ENCODE assay signal across 1 cellular context in genomic region chr6:167846997-167847606, GRCh38.
A peak's percentile ranks its signal among the peaks of the same experiment; 100 is the strongest.
TF ChIP-seq lines count a peak whose summit lies in the region.

No MANE protein-coding gene starts in this region.

TF ChIP-seq in K562, 482 proteins besides CTCF, POLR2A, EP300 and RAD21 (continued from another document and continues in another):
- 0 out of 4 replicates have a peak, but pooled peaks of 1 of the 2 experiments have one; percentile 51 for TF ChIP-seq HDAC1 (IDR thresholded peaks at IDR 0.05)
- no peak for TF ChIP-seq ZNF398 (CRISPR knock-in tag; IDR thresholded peaks at IDR 0.05)
- TF ChIP-seq ZBTB17 (CRISPR knock-in tag; IDR thresholded peaks at IDR 0.05) = peak; percentile 53; the same call in 1 of the 2 replicates
- no peak for TF ChIP-seq E2F1 (CRISPR knock-in tag; IDR thresholded peaks at IDR 0.05)
- no peak for TF ChIP-seq YBX1 (IDR thresholded peaks at IDR 0.05)
- no peak for TF ChIP-seq POLR3A (IDR thresholded peaks at IDR 0.05; ENCODE audit: borderline replicate concordance, extremely low read depth, insufficient read depth, insufficient read length)
- TF ChIP-seq, protein P1, sequence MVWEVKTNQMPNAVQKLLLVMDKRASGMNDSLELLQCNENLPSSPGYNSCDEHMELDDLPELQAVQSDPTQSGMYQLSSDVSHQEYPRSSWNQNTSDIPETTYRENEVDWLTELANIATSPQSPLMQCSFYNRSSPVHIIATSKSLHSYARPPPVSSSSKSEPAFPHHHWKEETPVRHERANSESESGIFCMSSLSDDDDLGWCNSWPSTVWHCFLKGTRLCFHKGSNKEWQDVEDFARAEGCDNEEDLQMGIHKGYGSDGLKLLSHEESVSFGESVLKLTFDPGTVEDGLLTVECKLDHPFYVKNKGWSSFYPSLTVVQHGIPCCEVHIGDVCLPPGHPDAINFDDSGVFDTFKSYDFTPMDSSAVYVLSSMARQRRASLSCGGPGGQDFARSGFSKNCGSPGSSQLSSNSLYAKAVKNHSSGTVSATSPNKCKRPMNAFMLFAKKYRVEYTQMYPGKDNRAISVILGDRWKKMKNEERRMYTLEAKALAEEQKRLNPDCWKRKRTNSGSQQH (CRISPR knock-in tag; IDR thresholded peaks at IDR 0.05) = no peak
- TF ChIP-seq KAT7 (CRISPR knock-in tag; IDR thresholded peaks at IDR 0.05; ENCODE audit: borderline replicate concordance) = no peak
- TF ChIP-seq PCBP1 (IDR thresholded peaks at IDR 0.05; ENCODE audit: low read depth, low read length, poor library complexity, severe bottlenecking) = no peak
- TF ChIP-seq ZZZ3 (IDR thresholded peaks at IDR 0.05) = no peak
- no peak for TF ChIP-seq SREBF1 (IDR thresholded peaks at IDR 0.05; ENCODE audit: borderline replicate concordance, low read depth, low read length)
- TF ChIP-seq KDM4B (IDR thresholded peaks at IDR 0.05; ENCODE audit: borderline replicate concordance in 2 of 2, low read depth in 1 of 2) = no peak
- no peak for TF ChIP-seq ETV5 (CRISPR knock-in tag; IDR thresholded peaks at IDR 0.05; ENCODE audit: low read depth)
- no peak for TF ChIP-seq SOX6 (IDR thresholded peaks at IDR 0.05)
- no peak for TF ChIP-seq PPARD (CRISPR knock-in tag; IDR thresholded peaks at IDR 0.05)
- 0 out of 2 replicates have a peak, but pooled peaks have one; percentile 19 for TF ChIP-seq CREM (IDR thresholded peaks at IDR 0.05; ENCODE audit: low read depth)
- no peak for TF ChIP-seq ZC3H8 (IDR thresholded peaks at IDR 0.05)
- TF ChIP-seq ZNF785 (CRISPR knock-in tag; IDR thresholded peaks at IDR 0.05) = no peak
- TF ChIP-seq ZNF696 (CRISPR knock-in tag; conservative IDR thresholded peaks at IDR 0.05) = no peak
- TF ChIP-seq, protein P2, sequence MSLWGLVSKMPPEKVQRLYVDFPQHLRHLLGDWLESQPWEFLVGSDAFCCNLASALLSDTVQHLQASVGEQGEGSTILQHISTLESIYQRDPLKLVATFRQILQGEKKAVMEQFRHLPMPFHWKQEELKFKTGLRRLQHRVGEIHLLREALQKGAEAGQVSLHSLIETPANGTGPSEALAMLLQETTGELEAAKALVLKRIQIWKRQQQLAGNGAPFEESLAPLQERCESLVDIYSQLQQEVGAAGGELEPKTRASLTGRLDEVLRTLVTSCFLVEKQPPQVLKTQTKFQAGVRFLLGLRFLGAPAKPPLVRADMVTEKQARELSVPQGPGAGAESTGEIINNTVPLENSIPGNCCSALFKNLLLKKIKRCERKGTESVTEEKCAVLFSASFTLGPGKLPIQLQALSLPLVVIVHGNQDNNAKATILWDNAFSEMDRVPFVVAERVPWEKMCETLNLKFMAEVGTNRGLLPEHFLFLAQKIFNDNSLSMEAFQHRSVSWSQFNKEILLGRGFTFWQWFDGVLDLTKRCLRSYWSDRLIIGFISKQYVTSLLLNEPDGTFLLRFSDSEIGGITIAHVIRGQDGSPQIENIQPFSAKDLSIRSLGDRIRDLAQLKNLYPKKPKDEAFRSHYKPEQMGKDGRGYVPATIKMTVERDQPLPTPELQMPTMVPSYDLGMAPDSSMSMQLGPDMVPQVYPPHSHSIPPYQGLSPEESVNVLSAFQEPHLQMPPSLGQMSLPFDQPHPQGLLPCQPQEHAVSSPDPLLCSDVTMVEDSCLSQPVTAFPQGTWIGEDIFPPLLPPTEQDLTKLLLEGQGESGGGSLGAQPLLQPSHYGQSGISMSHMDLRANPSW (CRISPR knock-in tag; IDR thresholded peaks at IDR 0.05) = no peak
- TF ChIP-seq NFIC (IDR thresholded peaks at IDR 0.05) = peak; percentile 92
- TF ChIP-seq RCOR1 (IDR thresholded peaks at IDR 0.05; ENCODE audit: borderline replicate concordance in 1 of 2, low read depth in 2 of 2, low read length in 2 of 2) = peak in 1 of 2 experiments; percentile 88; a peak in 2 of 4 replicates
- TF ChIP-seq NFRKB (IDR thresholded peaks at IDR 0.05; ENCODE audit: low read depth) = no peak
- TF ChIP-seq ARID4B (CRISPR knock-in tag; IDR thresholded peaks at IDR 0.05) = no peak
- TF ChIP-seq, protein P3, sequence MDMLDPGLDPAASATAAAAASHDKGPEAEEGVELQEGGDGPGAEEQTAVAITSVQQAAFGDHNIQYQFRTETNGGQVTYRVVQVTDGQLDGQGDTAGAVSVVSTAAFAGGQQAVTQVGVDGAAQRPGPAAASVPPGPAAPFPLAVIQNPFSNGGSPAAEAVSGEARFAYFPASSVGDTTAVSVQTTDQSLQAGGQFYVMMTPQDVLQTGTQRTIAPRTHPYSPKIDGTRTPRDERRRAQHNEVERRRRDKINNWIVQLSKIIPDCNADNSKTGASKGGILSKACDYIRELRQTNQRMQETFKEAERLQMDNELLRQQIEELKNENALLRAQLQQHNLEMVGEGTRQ (CRISPR knock-in tag; IDR thresholded peaks at IDR 0.05) = no peak
- no peak for TF ChIP-seq RFX1 (IDR thresholded peaks at IDR 0.05)
- TF ChIP-seq ELF1 (tag; IDR thresholded peaks at IDR 0.05) = no peak
- no peak for TF ChIP-seq ZNF354B (CRISPR knock-in tag; IDR thresholded peaks at IDR 0.05)
- TF ChIP-seq, protein P4, sequence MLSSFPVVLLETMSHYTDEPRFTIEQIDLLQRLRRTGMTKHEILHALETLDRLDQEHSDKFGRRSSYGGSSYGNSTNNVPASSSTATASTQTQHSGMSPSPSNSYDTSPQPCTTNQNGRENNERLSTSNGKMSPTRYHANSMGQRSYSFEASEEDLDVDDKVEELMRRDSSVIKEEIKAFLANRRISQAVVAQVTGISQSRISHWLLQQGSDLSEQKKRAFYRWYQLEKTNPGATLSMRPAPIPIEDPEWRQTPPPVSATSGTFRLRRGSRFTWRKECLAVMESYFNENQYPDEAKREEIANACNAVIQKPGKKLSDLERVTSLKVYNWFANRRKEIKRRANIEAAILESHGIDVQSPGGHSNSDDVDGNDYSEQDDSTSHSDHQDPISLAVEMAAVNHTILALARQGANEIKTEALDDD (IDR thresholded peaks at IDR 0.05) = peak; percentile 81
- TF ChIP-seq MTA2 (IDR thresholded peaks at IDR 0.05; ENCODE audit: low read depth) = peak; percentile 18; the same call in 1 of the 2 replicates
- peak; percentile 21; the same call in 1 of the 2 replicates for TF ChIP-seq MAFK (IDR thresholded peaks at IDR 0.05; ENCODE audit: low read length)
- TF ChIP-seq, protein P5, sequence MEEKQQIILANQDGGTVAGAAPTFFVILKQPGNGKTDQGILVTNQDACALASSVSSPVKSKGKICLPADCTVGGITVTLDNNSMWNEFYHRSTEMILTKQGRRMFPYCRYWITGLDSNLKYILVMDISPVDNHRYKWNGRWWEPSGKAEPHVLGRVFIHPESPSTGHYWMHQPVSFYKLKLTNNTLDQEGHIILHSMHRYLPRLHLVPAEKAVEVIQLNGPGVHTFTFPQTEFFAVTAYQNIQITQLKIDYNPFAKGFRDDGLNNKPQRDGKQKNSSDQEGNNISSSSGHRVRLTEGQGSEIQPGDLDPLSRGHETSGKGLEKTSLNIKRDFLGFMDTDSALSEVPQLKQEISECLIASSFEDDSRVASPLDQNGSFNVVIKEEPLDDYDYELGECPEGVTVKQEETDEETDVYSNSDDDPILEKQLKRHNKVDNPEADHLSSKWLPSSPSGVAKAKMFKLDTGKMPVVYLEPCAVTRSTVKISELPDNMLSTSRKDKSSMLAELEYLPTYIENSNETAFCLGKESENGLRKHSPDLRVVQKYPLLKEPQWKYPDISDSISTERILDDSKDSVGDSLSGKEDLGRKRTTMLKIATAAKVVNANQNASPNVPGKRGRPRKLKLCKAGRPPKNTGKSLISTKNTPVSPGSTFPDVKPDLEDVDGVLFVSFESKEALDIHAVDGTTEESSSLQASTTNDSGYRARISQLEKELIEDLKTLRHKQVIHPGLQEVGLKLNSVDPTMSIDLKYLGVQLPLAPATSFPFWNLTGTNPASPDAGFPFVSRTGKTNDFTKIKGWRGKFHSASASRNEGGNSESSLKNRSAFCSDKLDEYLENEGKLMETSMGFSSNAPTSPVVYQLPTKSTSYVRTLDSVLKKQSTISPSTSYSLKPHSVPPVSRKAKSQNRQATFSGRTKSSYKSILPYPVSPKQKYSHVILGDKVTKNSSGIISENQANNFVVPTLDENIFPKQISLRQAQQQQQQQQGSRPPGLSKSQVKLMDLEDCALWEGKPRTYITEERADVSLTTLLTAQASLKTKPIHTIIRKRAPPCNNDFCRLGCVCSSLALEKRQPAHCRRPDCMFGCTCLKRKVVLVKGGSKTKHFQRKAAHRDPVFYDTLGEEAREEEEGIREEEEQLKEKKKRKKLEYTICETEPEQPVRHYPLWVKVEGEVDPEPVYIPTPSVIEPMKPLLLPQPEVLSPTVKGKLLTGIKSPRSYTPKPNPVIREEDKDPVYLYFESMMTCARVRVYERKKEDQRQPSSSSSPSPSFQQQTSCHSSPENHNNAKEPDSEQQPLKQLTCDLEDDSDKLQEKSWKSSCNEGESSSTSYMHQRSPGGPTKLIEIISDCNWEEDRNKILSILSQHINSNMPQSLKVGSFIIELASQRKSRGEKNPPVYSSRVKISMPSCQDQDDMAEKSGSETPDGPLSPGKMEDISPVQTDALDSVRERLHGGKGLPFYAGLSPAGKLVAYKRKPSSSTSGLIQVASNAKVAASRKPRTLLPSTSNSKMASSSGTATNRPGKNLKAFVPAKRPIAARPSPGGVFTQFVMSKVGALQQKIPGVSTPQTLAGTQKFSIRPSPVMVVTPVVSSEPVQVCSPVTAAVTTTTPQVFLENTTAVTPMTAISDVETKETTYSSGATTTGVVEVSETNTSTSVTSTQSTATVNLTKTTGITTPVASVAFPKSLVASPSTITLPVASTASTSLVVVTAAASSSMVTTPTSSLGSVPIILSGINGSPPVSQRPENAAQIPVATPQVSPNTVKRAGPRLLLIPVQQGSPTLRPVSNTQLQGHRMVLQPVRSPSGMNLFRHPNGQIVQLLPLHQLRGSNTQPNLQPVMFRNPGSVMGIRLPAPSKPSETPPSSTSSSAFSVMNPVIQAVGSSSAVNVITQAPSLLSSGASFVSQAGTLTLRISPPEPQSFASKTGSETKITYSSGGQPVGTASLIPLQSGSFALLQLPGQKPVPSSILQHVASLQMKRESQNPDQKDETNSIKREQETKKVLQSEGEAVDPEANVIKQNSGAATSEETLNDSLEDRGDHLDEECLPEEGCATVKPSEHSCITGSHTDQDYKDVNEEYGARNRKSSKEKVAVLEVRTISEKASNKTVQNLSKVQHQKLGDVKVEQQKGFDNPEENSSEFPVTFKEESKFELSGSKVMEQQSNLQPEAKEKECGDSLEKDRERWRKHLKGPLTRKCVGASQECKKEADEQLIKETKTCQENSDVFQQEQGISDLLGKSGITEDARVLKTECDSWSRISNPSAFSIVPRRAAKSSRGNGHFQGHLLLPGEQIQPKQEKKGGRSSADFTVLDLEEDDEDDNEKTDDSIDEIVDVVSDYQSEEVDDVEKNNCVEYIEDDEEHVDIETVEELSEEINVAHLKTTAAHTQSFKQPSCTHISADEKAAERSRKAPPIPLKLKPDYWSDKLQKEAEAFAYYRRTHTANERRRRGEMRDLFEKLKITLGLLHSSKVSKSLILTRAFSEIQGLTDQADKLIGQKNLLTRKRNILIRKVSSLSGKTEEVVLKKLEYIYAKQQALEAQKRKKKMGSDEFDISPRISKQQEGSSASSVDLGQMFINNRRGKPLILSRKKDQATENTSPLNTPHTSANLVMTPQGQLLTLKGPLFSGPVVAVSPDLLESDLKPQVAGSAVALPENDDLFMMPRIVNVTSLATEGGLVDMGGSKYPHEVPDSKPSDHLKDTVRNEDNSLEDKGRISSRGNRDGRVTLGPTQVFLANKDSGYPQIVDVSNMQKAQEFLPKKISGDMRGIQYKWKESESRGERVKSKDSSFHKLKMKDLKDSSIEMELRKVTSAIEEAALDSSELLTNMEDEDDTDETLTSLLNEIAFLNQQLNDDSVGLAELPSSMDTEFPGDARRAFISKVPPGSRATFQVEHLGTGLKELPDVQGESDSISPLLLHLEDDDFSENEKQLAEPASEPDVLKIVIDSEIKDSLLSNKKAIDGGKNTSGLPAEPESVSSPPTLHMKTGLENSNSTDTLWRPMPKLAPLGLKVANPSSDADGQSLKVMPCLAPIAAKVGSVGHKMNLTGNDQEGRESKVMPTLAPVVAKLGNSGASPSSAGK (IDR thresholded peaks at IDR 0.05) = no peak
- TF ChIP-seq NR3C1 (CRISPR knock-in tag; IDR thresholded peaks at IDR 0.05) = no peak
